ENCODE assay signal across 8 cellular contexts in genomic region chr2:207767461-207768167, GRCh38. TPM values are rescaled to one million over a fixed set of nuclear protein-coding genes. Genes with fewer than 3 reads are reported as not detected.
DNase-seq lines count a peak whose midpoint lies in the region; ATAC-seq and TF ChIP-seq lines count a peak whose summit lies in the region.

No MANE protein-coding gene starts in this region.

- H3K4me1 ChIP-seq in NT2/D1 (ENCODE audit: insufficient read depth, insufficient read length) (peaks cover 21% of the 10 kb centered on the region), endodermal cell (ENCODE audit: control insufficient read depth, insufficient read depth, low read length) (peaks cover 4% of the 10 kb centered on the region)

- H3K9me3 Mint-ChIP-seq in endodermal cell = no peaks in the 10 kb centered on the region

- TF ChIP-seq CTCF in endodermal cell (conservative IDR thresholded peaks at IDR 0.05) = peak; percentile 65

- peak overlapping the region; percentile 97 for H3K4me3 Mint-ChIP-seq in endodermal cell

- ATAC-seq in GM21825 (IDR thresholded peaks at IDR 0.05; ENCODE audit: unreplicated experiment) (no peak), GM21529 (IDR thresholded peaks at IDR 0.05; ENCODE audit: unreplicated experiment) (no peak), HG02885 (IDR thresholded peaks at IDR 0.05; ENCODE audit: poor library complexity, unreplicated experiment) (no peak)

- peaks cover 29% of the 10 kb centered on the region for H3K4me1 Mint-ChIP-seq in endodermal cell

- peaks cover 2% of the 10 kb centered on the region for H3K27me3 Mint-ChIP-seq in endodermal cell (ENCODE audit: insufficient read depth)

- peaks cover 64% of the 10 kb centered on the region for H3K36me3 Mint-ChIP-seq in endodermal cell (ENCODE audit: low read depth)

- H3K4me3 ChIP-seq in NT2/D1 (ENCODE audit: insufficient read length, low read depth) (peak overlapping the region; percentile 89), endodermal cell (ENCODE audit: low read length) (peak overlapping the region; percentile 95)

- no peak overlapping the region for H3K27ac ChIP-seq in endodermal cell (ENCODE audit: low read depth, low read length)

- H3K36me3 ChIP-seq in NT2/D1 (ENCODE audit: insufficient read depth, insufficient read length, low read length) (peaks cover 21% of the 10 kb centered on the region), endodermal cell (ENCODE audit: control insufficient read depth, insufficient read depth, low read length) (peaks cover 66% of the 10 kb centered on the region)

- WGBS in endodermal cell (ENCODE audit: insufficient coverage in 1 of 2, insufficient read length in 1 of 2), 2 experiments = 56 to 71% methylated on average over 49 to 56 of the region's 56 CpGs

- H3K9me3 ChIP-seq in NT2/D1 (ENCODE audit: insufficient read depth, low read length) (no peaks in the 10 kb centered on the region), endodermal cell (ENCODE audit: control insufficient read depth, low read length) (peaks cover 7% of the 10 kb centered on the region)

- peak overlapping the region; percentile 91 for H3K27ac Mint-ChIP-seq in endodermal cell

- H3K9ac ChIP-seq in NT2/D1 (ENCODE audit: insufficient read length, low read depth) (peak overlapping the region; percentile 97), endodermal cell (ENCODE audit: extremely low read depth, low read length, poor library complexity, severe bottlenecking) (peak overlapping the region; percentile 95)

- DNase-seq in EL (peak; percentile 18), NT2/D1 (ENCODE audit: low read depth, low spot score) (no peak), endodermal cell (peak; percentile 87), myocyte (ENCODE audit: low read depth) (peak; percentile 17), GF-D8 (lab: John Stamatoyannopoulos, UW) (no peak)

- peaks cover 11% of the 10 kb centered on the region for H3K27me3 ChIP-seq in NT2/D1 (ENCODE audit: insufficient read depth, insufficient read length)
- H3K27me3 ChIP-seq in endodermal cell (ENCODE audit: control insufficient read depth, insufficient read depth, low read length, poor library complexity, severe bottlenecking) = no peaks in the 10 kb centered on the region

RNA-seq across cellular contexts. Expression of gene FZD5, which starts 2.1 kb away (rescaled TPM):
- total RNA-seq in endodermal cell (1,000 to 10,000 TPM; 1,055 to 1,188 TPM), myocyte (1.5 and 2.5 TPM in 2 replicates)
- 95.5 TPM for polyA plus RNA-seq in endodermal cell (2013, experiment 1 of 2)
- 122 TPM for polyA plus RNA-seq in endodermal cell (2013, experiment 2 of 2)
- 0.43 TPM for polyA plus RNA-seq in myocyte (2012)

RNA-seq across cellular contexts. Expression of gene CCNYL1, which starts 56.2 kb away (rescaled TPM):
- 10 to 100 TPM; 19.8 to 22.4 TPM for total RNA-seq in endodermal cell
- polyA plus RNA-seq in endodermal cell (2013, experiment 1 of 2) = 26.6 TPM
- 31.3 TPM for polyA plus RNA-seq in endodermal cell (2013, experiment 2 of 2)
- 6.6 and 7.0 TPM in 2 replicates for total RNA-seq in myocyte
- polyA plus RNA-seq in myocyte (2012) = 9.7 TPM

Comparison
In these comparisons a context has a peak if more than half of its experiments do, and no peak if none do; other contexts are left out.
1. DNase-seq: peak in EL (single experiment), endodermal cell (single experiment) and myocyte (single experiment); none in NT2/D1 (single experiment) and GF-D8 (single experiment).
2. RNA of gene FZD5, which starts 2.1 kb away (total RNA-seq): 1,055 to 1,188 TPM in endodermal cell; 1.5 to 2.5 TPM in myocyte; every median in the first group is over 100 times any median in the second.